1 cellular context compared by ENCODE assay signal in genomic region chr5:148810821-148811220, GRCh38.
A peak's percentile ranks its signal among the peaks of the same experiment; 100 is the strongest.
TF ChIP-seq lines count a peak whose summit lies in the region.

No MANE protein-coding gene starts in this region.

TF ChIP-seq in K562, 482 proteins besides CTCF, POLR2A, EP300 and RAD21:
- TF ChIP-seq ARID3B (CRISPR knock-in tag; IDR thresholded peaks at IDR 0.05; ENCODE audit: borderline replicate concordance) (no peak), SPI1 (IDR thresholded peaks at IDR 0.05; ENCODE audit: borderline replicate concordance, low read depth, low read length) (0 out of 2 replicates have a peak, but pooled peaks have one; percentile 16)
TF ChIP-seq in K562: peak in this region for 1.
